In the genomic region with DNA sequence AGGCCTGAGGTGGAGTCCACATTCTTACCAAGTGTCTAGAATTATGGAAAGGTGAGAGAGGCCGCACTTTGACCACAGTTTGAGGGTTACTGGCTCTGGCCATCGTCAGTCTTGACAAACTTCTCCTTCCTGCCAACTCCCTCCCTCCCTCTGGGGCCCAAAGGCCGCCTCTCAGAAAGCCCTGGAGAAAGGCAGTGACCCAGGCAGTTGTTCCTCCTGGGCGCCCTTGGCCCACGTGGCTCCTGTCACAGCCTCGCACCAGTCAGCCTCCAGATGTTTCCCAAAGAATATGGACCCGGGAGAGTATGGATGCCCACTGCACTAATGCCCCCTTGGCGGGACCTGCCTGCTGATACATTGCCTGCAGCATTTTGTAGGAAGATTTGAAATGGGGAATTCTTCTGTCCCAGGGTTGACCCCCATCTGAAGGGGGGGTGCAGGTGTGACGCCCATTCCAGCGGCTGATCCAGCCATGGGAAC, we compare ENCODE assay signal across 28 cellular contexts.
"Had no signal": no experiment of that assay in that cellular context is flagged by ENCODE, and none has a peak within 500 bp of the region (broad histone marks: within the 10 kb centered on the region; RNA-seq: fewer than 3 reads in every experiment).

No MANE protein-coding gene starts in this region.

- H3K4me3 ChIP-seq: MG63, Peyer's patch, SJCRH30 had no signal

- H3K9ac ChIP-seq: SK-N-SH had no signal

- H3K36me3 Mint-ChIP-seq: activated naive CD4-positive, alpha-beta T cell treated with anti-CD3 and anti-CD28 coated beads, Interleukin-2, amount 50 U/mL, for 24 hours; brain had no signal

- DNase-seq: activated CD4-positive, alpha-beta T cell treated with anti-CD3 and anti-CD28 coated beads for 36 hours; activated CD4-positive, alpha-beta T cell treated with anti-CD3 and anti-CD28 coated beads, Interleukin-2, amount 50 U/mL, for 48 hours; activated effector memory CD4-positive, alpha-beta T cell treated with Interleukin-2 at 50 U/mL for 16 hours; activated naive CD4-positive, alpha-beta T cell; activated naive CD8-positive, alpha-beta T cell treated with anti-CD3 and anti-CD28 coated beads, Interleukin-2, amount 50 U/mL, for 24 hours; activated T-cell treated with anti-CD3 and anti-CD28 coated beads, Interleukin-2, amount 50 U/mL, for 1 hour; amygdala; MG63; MV-4-11; NCI-H1092 treated with DMSO at 0.1 percent for 48 hours; NCI-H1417 treated with DMSO at 0.1 percent for 48 hours; NCI-H1694; NCI-H2029; NCI-H2107; NCI-H2171 treated with DMSO at 0.1 percent for 48 hours; NCI-H226; NCI-H526; NCI-H774; Peyer's patch; Right ventricle myocardium superior; SJCRH30; SK-N-SH; T-helper 1 cell; WERI-Rb-1 had no signal

- H3K4me1 ChIP-seq: Peyer's patch, SJCRH30 had no signal

- H3K9me3 ChIP-seq: MG63, Peyer's patch, SJCRH30, SK-N-SH had no signal

- H3K27me3 Mint-ChIP-seq: activated CD4-positive, alpha-beta T cell treated with anti-CD3 and anti-CD28 coated beads for 36 hours; activated naive CD4-positive, alpha-beta T cell treated with anti-CD3 and anti-CD28 coated beads, Interleukin-2, amount 50 U/mL, for 24 hours; activated naive CD8-positive, alpha-beta T cell treated with anti-CD3 and anti-CD28 coated beads, Interleukin-2, amount 50 U/mL, for 24 hours had no signal

- H3K4me2 ChIP-seq: SK-N-SH had no signal

- H3K9me3 Mint-ChIP-seq: activated naive CD4-positive, alpha-beta T cell treated with anti-CD3 and anti-CD28 coated beads, Interleukin-2, amount 50 U/mL, for 24 hours; activated naive CD8-positive, alpha-beta T cell treated with anti-CD3 and anti-CD28 coated beads, Interleukin-2, amount 50 U/mL, for 24 hours; activated T-helper 1 cell treated with anti-CD3 and anti-CD28 coated beads, Interleukin-12 subunit alpha, Interleukin-12 subunit beta, Interleukin-2, Interleukin-4 antibody, amounts not matched to agents 30 ng/mL and 10 ng/mL and 1 ng/mL, durations not matched to agents 14 hours and 24 hours and 36 hours; brain had no signal

- ATAC-seq: activated CD4-positive, alpha-beta T cell treated with anti-CD3 and anti-CD28 coated beads for 36 hours; activated naive CD8-positive, alpha-beta T cell treated with anti-CD3 and anti-CD28 coated beads, Interleukin-2, amount 50 U/mL, for 24 hours had no signal

- H3K27me3 ChIP-seq: MG63, Peyer's patch had no signal

- H3K27ac ChIP-seq: Peyer's patch, RWPE1, SJCRH30, WERI-Rb-1 had no signal

- H3K36me3 ChIP-seq: MG63, Peyer's patch, SJCRH30, WERI-Rb-1 had no signal

- H3K27ac Mint-ChIP-seq: activated CD4-positive, alpha-beta T cell treated with anti-CD3 and anti-CD28 coated beads for 36 hours; activated naive CD4-positive, alpha-beta T cell treated with anti-CD3 and anti-CD28 coated beads, Interleukin-2, amount 50 U/mL, for 24 hours; activated naive CD8-positive, alpha-beta T cell treated with anti-CD3 and anti-CD28 coated beads, Interleukin-2, amount 50 U/mL, for 24 hours; activated T-helper 1 cell treated with anti-CD3 and anti-CD28 coated beads, Interleukin-12 subunit alpha, Interleukin-12 subunit beta, Interleukin-2, Interleukin-4 antibody, amounts not matched to agents 30 ng/mL and 10 ng/mL and 1 ng/mL, durations not matched to agents 14 hours and 24 hours and 36 hours; brain had no signal

- H3K4me3 Mint-ChIP-seq: activated CD4-positive, alpha-beta T cell treated with anti-CD3 and anti-CD28 coated beads for 36 hours; activated naive CD4-positive, alpha-beta T cell treated with anti-CD3 and anti-CD28 coated beads, Interleukin-2, amount 50 U/mL, for 24 hours; activated naive CD8-positive, alpha-beta T cell treated with anti-CD3 and anti-CD28 coated beads, Interleukin-2, amount 50 U/mL, for 24 hours; activated T-helper 1 cell treated with anti-CD3 and anti-CD28 coated beads, Interleukin-12 subunit alpha, Interleukin-12 subunit beta, Interleukin-2, Interleukin-4 antibody, amounts not matched to agents 30 ng/mL and 10 ng/mL and 1 ng/mL, durations not matched to agents 14 hours and 24 hours and 36 hours; brain had no signal
